Comparison of ENCODE assay signal across 10 cellular contexts in the genomic region with DNA sequence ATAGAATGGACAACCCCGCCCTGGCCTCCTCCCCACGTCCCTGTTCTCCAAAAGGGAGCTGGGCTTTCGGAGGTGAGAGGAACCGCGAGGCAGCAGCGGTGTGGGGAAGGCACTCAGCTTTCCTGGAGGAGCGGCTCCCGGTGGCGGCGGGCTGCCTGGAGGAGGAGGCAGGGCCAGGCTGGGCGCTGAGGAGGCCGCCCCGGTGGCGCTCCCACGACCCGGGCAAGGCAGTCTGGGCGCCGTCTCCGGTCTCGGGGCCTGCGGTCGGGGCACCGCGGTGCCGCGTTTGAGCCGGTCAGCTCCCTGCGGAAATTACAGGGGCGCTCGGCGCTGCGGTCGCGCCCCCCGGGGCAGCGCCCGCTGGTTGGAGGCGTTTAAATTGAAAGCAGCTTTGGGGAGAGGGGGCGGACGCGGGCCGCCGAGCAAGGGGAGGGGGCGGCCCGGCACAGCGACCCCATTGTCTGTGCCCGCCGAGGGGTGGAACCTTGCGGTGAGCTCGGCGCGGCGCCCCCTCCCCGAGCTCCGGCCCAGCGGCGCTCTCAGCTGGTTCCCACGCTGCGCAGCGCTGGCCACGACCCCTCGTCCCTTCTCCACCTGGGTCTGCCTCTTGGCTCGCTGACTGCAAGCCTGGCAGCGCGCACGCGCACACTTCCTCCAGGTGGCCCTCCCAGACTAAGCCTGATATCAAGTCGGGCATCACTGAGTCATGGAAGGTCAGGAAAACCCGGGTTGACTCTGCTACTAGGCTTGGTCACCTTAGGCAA. TPM values are rescaled to one million over a fixed set of nuclear protein-coding genes. Genes with fewer than 3 reads are reported as not detected.
DNase-seq lines count a peak whose midpoint lies in the region; ATAC-seq and TF ChIP-seq lines count a peak whose summit lies in the region.
"Had no signal": no experiment of that assay in that cellular context is flagged by ENCODE, and none has a peak within 500 bp of the region (broad histone marks: within the 10 kb centered on the region; RNA-seq: fewer than 3 reads in every experiment).

No MANE protein-coding gene starts in this region.

- ATAC-seq in WTC11 (peak; percentile 71), HG03565 (IDR thresholded peaks at IDR 0.05; ENCODE audit: unreplicated experiment) (no peak)
- ATAC-seq: GM12878 had no signal

- POLR2A ChIA-PET in WTC11 (lab: Charles Lee): interaction anchor here (0.6 to 0.8 kb wide), 2 partner anchors 11 to 826 kb away, joined by 3 to 4 read pairs; no protein-coding TSS in a partner anchor

- H3K27me3 Mint-ChIP-seq in WTC11 (ENCODE audit: low read depth) (peaks cover 84% of the 10 kb centered on the region), glutamatergic neuron (ENCODE audit: unreplicated experiment) (peaks cover 35% of the 10 kb centered on the region)

- no peak for TF ChIP-seq CTCF in WTC11 (IDR thresholded peaks at IDR 0.05)
- TF ChIP-seq CTCF in glutamatergic neuron (IDR thresholded peaks at IDR 0.05; ENCODE audit: partially characterized antibody, unreplicated experiment): no peak
- no peak for TF ChIP-seq CTCF in GM10266 (IDR thresholded peaks at IDR 0.05; ENCODE audit: control insufficient read depth, insufficient read depth, low read depth, missing control alignments)

- peak overlapping the region; percentile 81 for H3K4me3 Mint-ChIP-seq in WTC11
- peak overlapping the region; percentile 74 for H3K4me3 Mint-ChIP-seq in glutamatergic neuron (ENCODE audit: unreplicated experiment)

- peaks cover 30% of the 10 kb centered on the region for H3K4me1 ChIP-seq in ES-I3 (ENCODE audit: insufficient read depth, low read length)

- H3K27ac Mint-ChIP-seq in WTC11 (no peak overlapping the region), glutamatergic neuron (ENCODE audit: unreplicated experiment) (no peak overlapping the region)

- H3K36me3 Mint-ChIP-seq in WTC11 (no peaks in the 10 kb centered on the region), glutamatergic neuron (ENCODE audit: unreplicated experiment) (no peaks in the 10 kb centered on the region)

- peak; percentile 68 for DNase-seq in WTC11 (ENCODE audit: low spot score)
- peak; percentile 44 for DNase-seq in glutamatergic neuron
- DNase-seq in stimulated activated CD4-positive, alpha-beta T cell treated with anti-CD3 and anti-CD28 coated beads, Interleukin-12 subunit alpha, Interleukin-12 subunit beta, amount 100 ng/mL, for 4 hours: peak; percentile 23
- DNase-seq in GM10266 (ENCODE audit: extremely low spot score): no peak
- no peak for DNase-seq in foreskin melanocyte
- no peak for DNase-seq in dedifferentiated amniotic fluid mesenchymal stem cell (ENCODE audit: extremely low spot score)
- DNase-seq: NCI-H524 treated with DMSO at 0.1 percent for 48 hours had no signal

- CTCF ChIA-PET in WTC11 (lab: Charles Lee): interaction anchor here (0.6 to 7.4 kb wide), 23 partner anchors 9 to 354 kb away, joined by 3 to 79 read pairs (median 5); a partner anchor contains a TSS

- H3K9me3 Mint-ChIP-seq in WTC11 (no peaks in the 10 kb centered on the region), glutamatergic neuron (ENCODE audit: unreplicated experiment) (peaks cover 2% of the 10 kb centered on the region)

- no peaks in the 10 kb centered on the region for H3K9me3 ChIP-seq in ES-I3 (ENCODE audit: control insufficient read depth, insufficient read depth, low read length)

- H3K9ac ChIP-seq in ES-I3 (ENCODE audit: low read depth, low read length): peak overlapping the region; percentile 49

- H3K4me1 Mint-ChIP-seq in WTC11: peaks cover 26% of the 10 kb centered on the region
- peaks cover 15% of the 10 kb centered on the region for H3K4me1 Mint-ChIP-seq in glutamatergic neuron (ENCODE audit: low read depth, unreplicated experiment)

- no peaks in the 10 kb centered on the region for H3K36me3 ChIP-seq in ES-I3 (ENCODE audit: insufficient read depth, low read length)

TF ChIP-seq in WTC11, 78 proteins besides CTCF, POLR2A, EP300 and RAD21:
- no peak for TF ChIP-seq GRHL2 (CRISPR knock-in tag; IDR thresholded peaks at IDR 0.05; ENCODE audit: insufficient replicate concordance, severe bottlenecking)
- TF ChIP-seq EMX1 (CRISPR knock-in tag; IDR thresholded peaks at IDR 0.05): no peak
- TF ChIP-seq, protein P1, sequence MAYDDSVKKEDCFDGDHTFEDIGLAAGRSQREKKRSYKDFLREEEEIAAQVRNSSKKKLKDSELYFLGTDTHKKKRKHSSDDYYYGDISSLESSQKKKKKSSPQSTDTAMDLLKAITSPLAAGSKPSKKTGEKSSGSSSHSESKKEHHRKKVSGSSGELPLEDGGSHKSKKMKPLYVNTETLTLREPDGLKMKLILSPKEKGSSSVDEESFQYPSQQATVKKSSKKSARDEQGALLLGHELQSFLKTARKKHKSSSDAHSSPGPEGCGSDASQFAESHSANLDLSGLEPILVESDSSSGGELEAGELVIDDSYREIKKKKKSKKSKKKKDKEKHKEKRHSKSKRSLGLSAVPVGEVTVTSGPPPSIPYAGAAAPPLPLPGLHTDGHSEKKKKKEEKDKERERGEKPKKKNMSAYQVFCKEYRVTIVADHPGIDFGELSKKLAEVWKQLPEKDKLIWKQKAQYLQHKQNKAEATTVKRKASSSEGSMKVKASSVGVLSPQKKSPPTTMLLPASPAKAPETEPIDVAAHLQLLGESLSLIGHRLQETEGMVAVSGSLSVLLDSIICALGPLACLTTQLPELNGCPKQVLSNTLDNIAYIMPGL (CRISPR knock-in tag; IDR thresholded peaks at IDR 0.05): peak; percentile 58; the same call in 1 of the 2 replicates
- TF ChIP-seq ZNF138 (CRISPR knock-in tag; conservative IDR thresholded peaks at IDR 0.05): 0 out of 2 replicates have a peak, but pooled peaks have one; percentile 54
- peak; percentile 63 for TF ChIP-seq ZNF423 (CRISPR knock-in tag; IDR thresholded peaks at IDR 0.05)

RNA-seq across cellular contexts. Expression of a gene that starts 58.7 kb away (rescaled TPM):
- 1.3 to 1.8 TPM (median 1.6 TPM) in 3 replicates for total RNA-seq in WTC11 (2021)
- 0.29 TPM for total RNA-seq in glutamatergic neuron (ENCODE audit: unreplicated experiment)

Comparison
In these comparisons a context has a peak if more than half of its experiments do, and no peak if none do; other contexts are left out.
1. DNase-seq: peak in WTC11 (single experiment), glutamatergic neuron (single experiment) and stimulated activated CD4-positive, alpha-beta T cell treated with anti-CD3 and anti-CD28 coated beads, Interleukin-12 subunit alpha, Interleukin-12 subunit beta, amount 100 ng/mL, for 4 hours (single experiment); none in GM10266 (single experiment), foreskin melanocyte (single experiment) and dedifferentiated amniotic fluid mesenchymal stem cell (single experiment).